24 cellular contexts compared by ENCODE assay signal in the genomic region with DNA sequence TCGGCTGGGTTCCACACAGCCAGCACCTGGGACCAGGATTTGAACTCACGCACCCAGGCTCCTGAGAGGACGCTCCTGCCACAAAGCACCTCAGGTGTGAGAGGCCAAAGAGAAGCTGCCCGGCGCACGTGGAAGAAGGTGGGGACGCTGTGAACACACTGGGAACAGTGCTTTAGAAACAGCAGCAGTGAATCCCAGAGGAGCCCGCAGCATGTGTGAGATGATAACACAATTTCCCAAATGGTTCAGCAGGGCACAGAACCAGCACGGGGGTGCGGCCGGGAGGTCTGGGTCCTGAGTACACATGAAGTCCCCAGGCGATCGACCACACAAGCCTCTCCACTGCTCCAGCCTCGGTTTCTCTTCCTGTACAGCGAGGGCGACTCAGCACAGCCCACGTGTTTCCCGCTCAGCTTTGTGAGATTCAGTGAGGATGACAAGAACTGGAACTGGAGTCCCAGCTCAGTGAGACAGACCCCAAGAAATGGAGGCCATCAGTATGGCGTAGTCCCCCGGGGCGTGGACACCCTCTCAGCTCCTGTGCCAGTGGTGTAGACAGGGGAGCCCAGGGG.
DNase-seq lines count a peak whose midpoint lies in the region; ATAC-seq and TF ChIP-seq lines count a peak whose summit lies in the region.
"Had no signal": no experiment of that assay in that cellular context is flagged by ENCODE, and none has a peak within 500 bp of the region (broad histone marks: within the 10 kb centered on the region; RNA-seq: fewer than 3 reads in every experiment).

No MANE protein-coding gene starts in this region.

- H3K36me3 Mint-ChIP-seq in endothelial cell (ENCODE audit: low read depth, unreplicated experiment), result peaks cover 27% of the 10 kb centered on the region
- peaks cover 10% of the 10 kb centered on the region for H3K36me3 Mint-ChIP-seq in T-helper 2 cell treated with Interferon-gamma antibody and Interleukin-4, amounts not matched to agents 5 μg/mL and 100 μg/mL, for 36 hours (ENCODE audit: low read depth)

- H3K27ac Mint-ChIP-seq in endothelial cell (ENCODE audit: unreplicated experiment), result no peak overlapping the region
- H3K27ac Mint-ChIP-seq in T-helper 2 cell treated with Interferon-gamma antibody and Interleukin-4, amounts not matched to agents 5 μg/mL and 100 μg/mL, for 36 hours, result no peak overlapping the region

- intact Hi-C loops in left ventricle myocardium inferior (cut with micrococcal nuclease), result no loop called here
- intact Hi-C loops in cardiac septum (cut with DNase I), result no loop called here
- intact Hi-C loops in upper lobe of right lung (cut with DNase I), result no loop called here

- peaks cover 6% of the 10 kb centered on the region for H4K20me1 ChIP-seq in osteoblast (ENCODE audit: insufficient read depth, low read length)

- H3K27me3 ChIP-seq in left ventricle myocardium inferior (ENCODE audit: low read depth), result no peaks in the 10 kb centered on the region
- no peaks in the 10 kb centered on the region for H3K27me3 ChIP-seq in osteoblast (ENCODE audit: insufficient read depth, low read length)
- H3K27me3 ChIP-seq in upper lobe of right lung, result no peaks in the 10 kb centered on the region
- H3K27me3 ChIP-seq: cardiac muscle cell, dorsolateral prefrontal cortex, Peyer's patch had no signal

- H3K36me3 ChIP-seq in left ventricle myocardium inferior, result peaks cover 13% of the 10 kb centered on the region
- no peaks in the 10 kb centered on the region for H3K36me3 ChIP-seq in osteoblast (ENCODE audit: insufficient read depth, low read length)
- no peaks in the 10 kb centered on the region for H3K36me3 ChIP-seq in upper lobe of right lung
- H3K36me3 ChIP-seq: cardiac muscle cell, HAP-1 had no signal

- H3K4me3 Mint-ChIP-seq in endothelial cell (ENCODE audit: unreplicated experiment), result peak overlapping the region; percentile 49
- H3K4me3 Mint-ChIP-seq in T-helper 2 cell treated with Interferon-gamma antibody and Interleukin-4, amounts not matched to agents 5 μg/mL and 100 μg/mL, for 36 hours, result no peak overlapping the region
- H3K4me3 Mint-ChIP-seq: naive thymus-derived CD8-positive, alpha-beta T cell had no signal

- TF ChIP-seq CTCF in left ventricle myocardium inferior (IDR thresholded peaks at IDR 0.05; ENCODE audit: borderline replicate concordance), result no peak
- TF ChIP-seq CTCF in endothelial cell (IDR thresholded peaks at IDR 0.05; ENCODE audit: unreplicated experiment), result no peak
- TF ChIP-seq CTCF in osteoblast (IDR thresholded peaks at IDR 0.05; ENCODE audit: extremely low read depth, low read depth, low read length), result no peak
- no peak for TF ChIP-seq CTCF in upper lobe of right lung (IDR thresholded peaks at IDR 0.05)

- H3K4me3 ChIP-seq in left ventricle myocardium inferior (no peak overlapping the region), osteoblast (ENCODE audit: insufficient read depth, low read length) (no peak overlapping the region), upper lobe of right lung (no peak overlapping the region)
- H3K4me3 ChIP-seq: cardiac muscle cell, dorsolateral prefrontal cortex, HAP-1, Peyer's patch had no signal

- H3K27ac ChIP-seq in left ventricle myocardium inferior (replicated peaks) (no peak overlapping the region), osteoblast (ENCODE audit: low read depth, low read length) (no peak overlapping the region), upper lobe of right lung (no peak overlapping the region)
- H3K27ac ChIP-seq: cardiac muscle cell, dorsolateral prefrontal cortex, HL-60, parathyroid adenoma, Peyer's patch had no signal

- no peak for ATAC-seq in upper lobe of right lung
- ATAC-seq: HepG2; left colon; naive thymus-derived CD8-positive, alpha-beta T cell had no signal

- H3K4me1 ChIP-seq in left ventricle myocardium inferior (peaks cover under 1% of the 10 kb centered on the region), osteoblast (ENCODE audit: insufficient read depth, low read length) (no peaks in the 10 kb centered on the region), upper lobe of right lung (no peaks in the 10 kb centered on the region)
- H3K4me1 ChIP-seq: HAP-1, parathyroid adenoma had no signal

- H3K9me3 ChIP-seq in left ventricle myocardium inferior (replicated peaks) (no peaks in the 10 kb centered on the region), osteoblast (ENCODE audit: low read depth, low read length) (no peaks in the 10 kb centered on the region), upper lobe of right lung (no peaks in the 10 kb centered on the region)
- H3K9me3 ChIP-seq: HAP-1, Peyer's patch had no signal

- H3K27me3 Mint-ChIP-seq in endothelial cell (ENCODE audit: unreplicated experiment), result peaks cover 9% of the 10 kb centered on the region
- H3K27me3 Mint-ChIP-seq in T-helper 2 cell treated with Interferon-gamma antibody and Interleukin-4, amounts not matched to agents 5 μg/mL and 100 μg/mL, for 36 hours (ENCODE audit: low read depth), result no peaks in the 10 kb centered on the region
- H3K27me3 Mint-ChIP-seq: naive thymus-derived CD8-positive, alpha-beta T cell had no signal

- H2AFZ ChIP-seq in osteoblast (ENCODE audit: low read length), result no peak overlapping the region
- H2AFZ ChIP-seq: parathyroid adenoma had no signal

- no peak overlapping the region for H3K4me2 ChIP-seq in osteoblast (ENCODE audit: insufficient read depth, low read length)

- peaks cover 17% of the 10 kb centered on the region for H3K4me1 Mint-ChIP-seq in endothelial cell (ENCODE audit: unreplicated experiment)
- peaks cover 21% of the 10 kb centered on the region for H3K4me1 Mint-ChIP-seq in T-helper 2 cell treated with Interferon-gamma antibody and Interleukin-4, amounts not matched to agents 5 μg/mL and 100 μg/mL, for 36 hours (ENCODE audit: low read depth)

- no peaks in the 10 kb centered on the region for H3K79me2 ChIP-seq in osteoblast (ENCODE audit: insufficient read depth, low read length)
- H3K79me2 ChIP-seq: parathyroid adenoma had no signal

- in situ Hi-C loops in G401 (cut with HindIII; ENCODE audit: low sequenced_read_pairs), result no loop called here

- H3K9me3 Mint-ChIP-seq in endothelial cell (ENCODE audit: unreplicated experiment), result no peaks in the 10 kb centered on the region
- no peaks in the 10 kb centered on the region for H3K9me3 Mint-ChIP-seq in T-helper 2 cell treated with Interferon-gamma antibody and Interleukin-4, amounts not matched to agents 5 μg/mL and 100 μg/mL, for 36 hours
- H3K9me3 Mint-ChIP-seq: naive thymus-derived CD8-positive, alpha-beta T cell had no signal

- DNase-seq in left ventricle myocardium inferior (peak; percentile 7), cardiac septum (ENCODE audit: low spot score) (no peak), endothelial cell (ENCODE audit: low spot score) (no peak), osteoblast (ENCODE audit: insufficient read length, low spot score, missing footprints) (peak; percentile 3), upper lobe of right lung (peak; percentile 48), NCI-H1417 treated with DMSO at 0.1 percent for 48 hours (lab: John Stamatoyannopoulos, UW) (no peak), G401 (ENCODE audit: low spot score) (no peak)
- DNase-seq in T-helper 2 cell treated with Interferon-gamma antibody and Interleukin-4, amounts not matched to agents 5 μg/mL and 100 μg/mL, for 36 hours (ENCODE audit: low spot score), result no peak
- DNase-seq: activated CD4-positive, alpha-beta T cell treated with anti-CD3 and anti-CD28 coated beads for 48 hours; activated naive CD4-positive, alpha-beta T cell treated with anti-CD3 and anti-CD28 coated beads, Interleukin-2, amount 50 U/mL, for 16 hours; anterior cingulate cortex; C1 segment of cervical spinal cord; NCI-H1694 treated with DMSO at 0.1 percent for 48 hours; NCI-H2171 treated with DMSO at 0.1 percent for 48 hours; NCI-H524 treated with DMSO at 0.1 percent for 48 hours had no signal

Comparison
In these comparisons a context has a peak if more than half of its experiments do, and no peak if none do; other contexts are left out.
1. DNase-seq: peak in left ventricle myocardium inferior (single experiment), osteoblast (single experiment) and upper lobe of right lung (single experiment); none in cardiac septum (single experiment), endothelial cell (single experiment), NCI-H1417 treated with DMSO at 0.1 percent for 48 hours (single experiment), T-helper 2 cell treated with Interferon-gamma antibody and Interleukin-4, amounts not matched to agents 5 μg/mL and 100 μg/mL, for 36 hours (single experiment) and G401 (single experiment).